Comparison of ENCODE assay signal across 1 cellular context in genomic region chr18:14693051-14693450, GRCh38. TPM values are rescaled to one million over a fixed set of nuclear protein-coding genes. Genes with fewer than 3 reads are reported as not detected.
"Had no signal": no experiment of that assay in that cellular context is flagged by ENCODE, and none has a peak within 500 bp of the region (broad histone marks: within the 10 kb centered on the region; RNA-seq: fewer than 3 reads in every experiment).

No MANE protein-coding gene starts in this region.

RNA-seq across cellular contexts. Expression of gene ANKRD30B, which starts 54.9 kb away (rescaled TPM):
- total RNA-seq: NCI-H460 had no signal
